ENCODE assay signal across 18 cellular contexts in genomic region chr15:51939216-51939615, GRCh38.
"Had no signal": no experiment of that assay in that cellular context is flagged by ENCODE, and none has a peak within 500 bp of the region (broad histone marks: within the 10 kb centered on the region; RNA-seq: fewer than 3 reads in every experiment).

No MANE protein-coding gene starts in this region.

- H3K4me1 ChIP-seq: pancreas, upper lobe of left lung had no signal

- H3K27me3 ChIP-seq: brain microvascular endothelial cell, esophagus muscularis mucosa, hepatocyte, pancreas, stomach, testis, upper lobe of left lung had no signal

- DNase-seq: activated CD4-positive, alpha-beta T cell treated with anti-CD3 and anti-CD28 coated beads, Interleukin-2, amount 50 U/mL, for 1 hour; activated effector memory CD4-positive, alpha-beta T cell treated with Interleukin-2 at 50 U/mL for 16 hours; amniotic stem cell; brain microvascular endothelial cell; islet precursor cell; mammary epithelial cell; naive thymus-derived CD4-positive, alpha-beta T cell; pancreas; stimulated activated CD4-positive, alpha-beta T cell treated with anti-CD3 and anti-CD28 coated beads, Interleukin-1b, Interleukin-23, amount 100 ng/mL, for 48 hours; stomach had no signal

- H3K9me3 Mint-ChIP-seq: activated naive CD4-positive, alpha-beta T cell treated with anti-CD3 and anti-CD28 coated beads, Interleukin-2, amount 50 U/mL, for 24 hours; central memory CD8-positive, alpha-beta T cell; naive thymus-derived CD4-positive, alpha-beta T cell; T-helper 2 cell treated with Interferon-gamma antibody and Interleukin-4, amounts not matched to agents 5 μg/mL and 100 μg/mL, for 36 hours had no signal

- H3K27ac Mint-ChIP-seq: activated naive CD4-positive, alpha-beta T cell treated with anti-CD3 and anti-CD28 coated beads, Interleukin-2, amount 50 U/mL, for 24 hours; T-helper 2 cell treated with Interferon-gamma antibody and Interleukin-4, amounts not matched to agents 5 μg/mL and 100 μg/mL, for 36 hours had no signal

- H3K4me3 ChIP-seq: esophagus muscularis mucosa, hepatocyte, mucosa of descending colon, pancreas, stomach, testis, upper lobe of left lung had no signal

- H3K4me2 ChIP-seq: hepatocyte had no signal

- H3K4me3 Mint-ChIP-seq: activated naive CD4-positive, alpha-beta T cell treated with anti-CD3 and anti-CD28 coated beads, Interleukin-2, amount 50 U/mL, for 24 hours; central memory CD8-positive, alpha-beta T cell; naive thymus-derived CD4-positive, alpha-beta T cell; T-helper 2 cell treated with Interferon-gamma antibody and Interleukin-4, amounts not matched to agents 5 μg/mL and 100 μg/mL, for 36 hours had no signal

- H3K36me3 ChIP-seq: pancreas had no signal

- H3K27ac ChIP-seq: brain microvascular endothelial cell, esophagus muscularis mucosa, hepatocyte, pancreas, stomach, upper lobe of left lung had no signal

- H3K9me3 ChIP-seq: esophagus muscularis mucosa, mucosa of descending colon, pancreas, stomach, testis, upper lobe of left lung had no signal

- H3K27me3 Mint-ChIP-seq: activated naive CD4-positive, alpha-beta T cell treated with anti-CD3 and anti-CD28 coated beads, Interleukin-2, amount 50 U/mL, for 24 hours; central memory CD8-positive, alpha-beta T cell; naive thymus-derived CD4-positive, alpha-beta T cell had no signal

- ATAC-seq: mucosa of descending colon; naive thymus-derived CD4-positive, alpha-beta T cell had no signal

- H2AFZ ChIP-seq: hepatocyte had no signal
